In genomic region chr19:52028780-52029123, GRCh38 we compare ENCODE assay signal across 8 cellular contexts. TPM values are rescaled to one million over a fixed set of nuclear protein-coding genes. Genes with fewer than 3 reads are reported as not detected.
A peak's percentile ranks its signal among the peaks of the same experiment; 100 is the strongest.
DNase-seq lines count a peak whose midpoint lies in the region; ATAC-seq and TF ChIP-seq lines count a peak whose summit lies in the region.

No MANE protein-coding gene starts in this region.

- POLR2A ChIA-PET in T-cell (lab: Charles Lee) = interaction anchor here in 1 of 2 donors (0.7 to 1.0 kb wide), 2 partner anchors 20 to 161 kb away, joined by 3 to 8 read pairs; partner anchors contain the start of gene ZNF432

- CTCF ChIA-PET in T-cell (lab: Charles Lee) = no interaction called here

- H3K36me3 Mint-ChIP-seq in T-cell = peaks cover 46% of the 10 kb centered on the region

- no peaks in the 10 kb centered on the region for H3K27me3 ChIP-seq in gastrocnemius medialis

- peaks cover 24 to 35% (median 28%) of the 10 kb centered on the region in 3 donors for H3K4me1 Mint-ChIP-seq in T-cell

- DNase-seq in T-cell (no peak), Right ventricle myocardium superior (no peak), gastrocnemius medialis (no peak), occipital lobe (lab: John Stamatoyannopoulos, UW) (no peak), NCI-H345 treated with DMSO at 0.1 percent for 48 hours (lab: John Stamatoyannopoulos, UW; ENCODE audit: unreplicated experiment) (no peak)
- DNase-seq in stimulated activated naive CD4-positive, alpha-beta T cell treated with Interleukin-2 at 50 U/mL for 16 hours (lab: John Stamatoyannopoulos, UW) = no peak

- TF ChIP-seq POLR2A in gastrocnemius medialis (IDR thresholded peaks at IDR 0.05) = no peak

- peaks cover 0 to 72% (median 17%) of the 10 kb centered on the region in 3 donors for H3K9me3 ChIP-seq in gastrocnemius medialis

- TF ChIP-seq CTCF in gastrocnemius medialis (IDR thresholded peaks at IDR 0.05 in 4 of 5, conservative IDR thresholded peaks at IDR 0.05 in 1 of 5) = no peak

- peaks cover 7 to 10% of the 10 kb centered on the region in 2 donors for H3K4me1 ChIP-seq in gastrocnemius medialis

- H3K4me3 Mint-ChIP-seq in T-cell = peak overlapping the region; percentile 89 to 94 (median 92)

- intact Hi-C loops in Right ventricle myocardium superior (cut with DNase I) (no loop called here), gastrocnemius medialis (cut with DNase I; ENCODE audit: low total_unique reads) (loop anchor here (1.0 to 10.0 kb wide), 6 partner anchors 20 to 324 kb away; partner anchors contain the start of genes ZNF350, ZNF613, ZNF615 and ZNF841)

- H3K4me3 ChIP-seq in gastrocnemius medialis = peak overlapping the region; percentile 77 to 87 (median 82)

- H3K9me3 Mint-ChIP-seq in T-cell = peaks cover 16 to 45% (median 26%) of the 10 kb centered on the region in 3 donors

- H3K27ac Mint-ChIP-seq in T-cell = peak overlapping the region; percentile 84 to 95

- ATAC-seq in GM18508 (IDR thresholded peaks at IDR 0.05; ENCODE audit: insufficient read depth, unreplicated experiment) = peak; percentile 10
- ATAC-seq in HG02938 (IDR thresholded peaks at IDR 0.05; ENCODE audit: unreplicated experiment) = peak; percentile 20
- ATAC-seq in T-cell (replicated peaks in 1 of 4) = peak; percentile 25 to 31 (median 29)
- peak; percentile 44 for ATAC-seq in Right ventricle myocardium superior (ENCODE audit: poor library complexity)
- ATAC-seq in gastrocnemius medialis = peak; percentile 18 to 29

- peak overlapping the region; percentile 90 to 95 (median 92) for H3K27ac ChIP-seq in gastrocnemius medialis

- in situ Hi-C loops in gastrocnemius medialis (cut with MboI; ENCODE audit: low sequenced_read_pairs in 4 of 4) = no loop called here

- no peaks in the 10 kb centered on the region for H3K27me3 Mint-ChIP-seq in T-cell

- H3K36me3 ChIP-seq in gastrocnemius medialis = peaks cover 15 to 73% of the 10 kb centered on the region in 2 donors

RNA-seq across cellular contexts. Expression of gene ZNF614, which starts 0.6 kb away (rescaled TPM):
- total RNA-seq in T-cell (10 to 100 TPM in 1 of 5 donors, 1 to 10 TPM in 4; 7.5 to 10.1 (median 9.2) TPM), Right ventricle myocardium superior (5.3 TPM), gastrocnemius medialis (1 to 10 TPM; 3.9 to 4.6 (median 3.9) TPM), occipital lobe (33.7 TPM)

RNA-seq across cellular contexts. Expression of gene ZNF432, which starts 19.9 kb away (rescaled TPM):
- total RNA-seq in T-cell (10 to 100 TPM; 12.9 to 22.1 (median 17.3) TPM), Right ventricle myocardium superior (8.2 TPM), gastrocnemius medialis (1 to 10 TPM; 2.1 to 9.5 (median 4.4) TPM), occipital lobe (17.6 TPM)

RNA-seq across cellular contexts. Expression of gene ZNF615, which starts 20.7 kb away (rescaled TPM):
- total RNA-seq in T-cell (10 to 100 TPM; 12.3 to 18.9 (median 16.9) TPM), Right ventricle myocardium superior (9.6 TPM), gastrocnemius medialis (1 to 10 TPM; 5.6 to 8.9 (median 7.4) TPM), occipital lobe (27.1 TPM)

RNA-seq across cellular contexts. Expression of gene ZNF350, which starts 42.1 kb away (rescaled TPM):
- total RNA-seq in T-cell (10 to 100 TPM; 27.4 to 33.4 (median 29.0) TPM), Right ventricle myocardium superior (7.6 TPM), gastrocnemius medialis (1 to 10 TPM; 1.7 to 6.0 (median 5.0) TPM), occipital lobe (20.6 TPM)
